Comparison of ENCODE assay signal across 8 cellular contexts in the genomic region with DNA sequence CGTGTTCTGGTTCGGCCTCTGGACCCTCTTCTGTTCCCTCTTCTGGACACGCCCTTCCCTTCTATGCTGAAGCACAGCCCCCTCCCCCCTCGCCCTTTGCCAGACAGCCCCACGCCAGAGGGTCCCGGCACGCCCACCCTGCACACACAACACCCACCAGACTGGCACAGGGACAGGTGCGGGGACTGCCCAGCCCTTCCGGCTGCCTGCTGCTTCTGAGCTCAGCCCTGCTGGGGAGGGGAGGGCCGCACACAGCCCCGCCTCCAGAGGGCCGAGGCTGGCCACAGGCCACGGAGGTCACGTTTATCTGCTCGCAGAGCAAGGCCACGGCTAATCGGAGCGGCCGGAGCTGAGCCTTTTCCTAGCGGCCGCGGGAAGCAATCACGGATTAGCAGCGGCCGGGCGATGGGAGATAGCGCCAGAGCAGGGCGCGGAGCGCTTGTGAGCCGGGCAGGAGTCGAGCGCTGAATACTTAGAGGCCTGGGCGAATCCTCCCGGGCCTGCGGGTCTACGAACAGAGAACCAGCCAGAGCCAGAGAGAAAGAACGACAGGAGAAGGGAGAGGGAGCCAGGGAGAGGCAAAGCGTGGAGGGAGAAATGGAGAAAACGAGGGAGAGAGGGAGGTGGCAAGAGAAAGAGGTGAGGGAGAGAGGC. TPM values are rescaled to one million over a fixed set of nuclear protein-coding genes. Genes with fewer than 3 reads are reported as not detected.
DNase-seq lines count a peak whose midpoint lies in the region; ATAC-seq, FAIRE-seq and TF ChIP-seq lines count a peak whose summit lies in the region.

No MANE protein-coding gene starts in this region.

- no peak for TF ChIP-seq POLR2A in H54 (IDR thresholded peaks at IDR 0.05; ENCODE audit: low read depth, low read length)

- no peak overlapping the region for H3K27ac Mint-ChIP-seq in T-helper 2 cell treated with Interferon-gamma antibody and Interleukin-4, amounts not matched to agents 5 μg/mL and 100 μg/mL, for 36 hours

- H3K9me3 Mint-ChIP-seq in T-helper 2 cell treated with Interferon-gamma antibody and Interleukin-4, amounts not matched to agents 5 μg/mL and 100 μg/mL, for 36 hours = peaks cover 15% of the 10 kb centered on the region

- DNase-seq in GM03348 (ENCODE audit: low spot score) (peak; percentile 68), SW480 (ENCODE audit: low spot score) (peak; percentile 73), fibroblast of peridontal ligament (ENCODE audit: extremely low read depth) (peak; percentile 43), myocyte (ENCODE audit: low read depth) (peak; percentile 73), NCI-H128 (lab: John Stamatoyannopoulos, UW; ENCODE audit: unreplicated experiment) (no peak), H54 (ENCODE audit: insufficient read length, low spot score) (no peak)
- no peak for DNase-seq in T-helper 2 cell treated with Interferon-gamma antibody and Interleukin-4, amounts not matched to agents 5 μg/mL and 100 μg/mL, for 36 hours (ENCODE audit: low spot score)

- H3K4me1 Mint-ChIP-seq in T-helper 2 cell treated with Interferon-gamma antibody and Interleukin-4, amounts not matched to agents 5 μg/mL and 100 μg/mL, for 36 hours (ENCODE audit: low read depth) = peaks cover 6% of the 10 kb centered on the region

- H3K27me3 Mint-ChIP-seq in T-helper 2 cell treated with Interferon-gamma antibody and Interleukin-4, amounts not matched to agents 5 μg/mL and 100 μg/mL, for 36 hours (ENCODE audit: low read depth) = peaks cover 25% of the 10 kb centered on the region

- FAIRE-seq in H54 (lab: Jason Lieb, UNC) = no peak

- no peak overlapping the region for H3K4me3 Mint-ChIP-seq in T-helper 2 cell treated with Interferon-gamma antibody and Interleukin-4, amounts not matched to agents 5 μg/mL and 100 μg/mL, for 36 hours

- ATAC-seq in GM18873 (IDR thresholded peaks at IDR 0.05; ENCODE audit: low FRiP score, unreplicated experiment) = no peak

- H3K36me3 Mint-ChIP-seq in T-helper 2 cell treated with Interferon-gamma antibody and Interleukin-4, amounts not matched to agents 5 μg/mL and 100 μg/mL, for 36 hours (ENCODE audit: low read depth) = no peaks in the 10 kb centered on the region

RNA-seq across cellular contexts. Expression of gene OTUB1, which starts 21.5 kb away (rescaled TPM):
- 41.7 and 47.0 TPM in 2 replicates for total RNA-seq in myocyte
- polyA plus RNA-seq in myocyte (2012) = 88.1 TPM

RNA-seq across cellular contexts. Expression of gene FLRT1, which starts 28.0 kb away (rescaled TPM):
- total RNA-seq in myocyte = not detected in 2 replicates
- polyA plus RNA-seq in myocyte (2012) = 0.28 TPM

RNA-seq across cellular contexts. Expression of gene COX8A, which starts 33.3 kb away (rescaled TPM):
- 396 and 474 TPM in 2 replicates for total RNA-seq in myocyte
- 445 TPM for polyA plus RNA-seq in myocyte (2012)

Comparison
In these comparisons a context has a peak if more than half of its experiments do, and no peak if none do; other contexts are left out.
1. DNase-seq: peak in GM03348 (single experiment), SW480 (single experiment), fibroblast of peridontal ligament (single experiment) and myocyte (single experiment); none in T-helper 2 cell treated with Interferon-gamma antibody and Interleukin-4, amounts not matched to agents 5 μg/mL and 100 μg/mL, for 36 hours (single experiment), NCI-H128 (single experiment) and H54 (single experiment).